ENCODE assay signal across 8 cellular contexts in the genomic region with DNA sequence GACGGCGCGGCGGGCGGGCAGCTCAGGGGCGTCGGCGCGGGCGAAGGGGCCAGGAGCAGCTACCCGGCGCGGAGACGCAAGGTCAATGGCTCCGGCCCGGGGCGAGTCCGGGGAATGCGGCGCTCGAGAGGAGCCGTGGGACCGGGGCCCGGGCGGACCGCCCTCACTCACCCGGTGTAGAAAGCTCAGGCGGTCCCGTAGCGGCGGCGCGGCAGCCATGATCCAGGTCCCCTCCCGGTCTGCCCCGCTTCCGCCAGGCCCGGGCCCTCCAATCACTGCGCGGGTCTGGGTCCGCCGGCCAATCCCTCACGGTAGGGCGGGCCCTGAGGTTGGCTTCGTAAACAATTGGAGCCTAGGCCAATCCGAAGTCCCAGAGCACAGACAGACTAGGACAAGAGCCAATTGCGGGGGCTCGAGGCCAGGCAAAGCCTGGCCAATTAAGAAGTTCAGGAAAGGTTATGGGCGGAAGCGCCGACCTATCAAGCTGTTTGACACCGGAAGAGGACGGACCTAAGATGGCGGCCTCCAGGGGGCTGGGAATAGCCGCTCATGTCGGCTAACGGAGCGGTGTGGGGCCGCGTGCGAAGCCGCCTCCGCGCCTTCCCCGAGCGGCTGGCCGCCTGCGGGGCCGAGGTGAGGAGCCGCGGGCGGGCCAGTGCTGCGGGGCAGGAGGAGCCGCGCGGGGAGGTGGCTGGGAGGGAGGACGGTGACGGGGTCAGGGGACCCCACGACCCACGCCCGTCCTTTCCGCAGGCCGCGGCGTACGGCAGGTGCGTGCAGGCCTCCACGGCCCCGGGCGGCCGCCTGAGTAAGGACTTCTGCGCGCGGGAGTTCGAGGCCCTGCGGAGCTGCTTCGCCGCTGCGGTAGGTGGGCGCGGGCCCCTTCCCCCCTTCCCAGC. TPM values are rescaled to one million over a fixed set of nuclear protein-coding genes. Genes with fewer than 3 reads are reported as not detected.
DNase-seq lines count a peak whose midpoint lies in the region; ATAC-seq and TF ChIP-seq lines count a peak whose summit lies in the region.

TSS of gene NDUFAF8 (plus strand) at position 504 of the 899 bp plus-strand sequence. CDS start at position 550, 46 bp downstream.
TSS of gene TEPSIN (minus strand) at position 241 of the 899 bp plus-strand sequence. CDS start at position 219, 22 bp downstream.

- peak within 1 kb of the TSS; percentile 92 for H3K4me3 Mint-ChIP-seq in CD8-positive, alpha-beta T cell

- intact Hi-C loops in CD8-positive, alpha-beta T cell (cut with DNase I, micrococcal nuclease) = loop anchor here (1.0 to 10.0 kb wide), 9 partner anchors 16 to 824 kb away; partner anchors contain the start of genes BAIAP2 (in 2 of the 2), SLC38A10 (in 2 of the 2), CHMP6 (in 1 of the 2) and ENDOV (in 1 of the 2)
- intact Hi-C loops in lower lobe of right lung (cut with DNase I) = no loop called here

- peak; percentile 94 for ATAC-seq in CD8-positive, alpha-beta T cell
- ATAC-seq in GM19467 (IDR thresholded peaks at IDR 0.05; ENCODE audit: unreplicated experiment) (peak; percentile 80), lower lobe of right lung (peak; percentile 98)

- no peak for TF ChIP-seq CTCF in CD8-positive, alpha-beta T cell (IDR thresholded peaks at IDR 0.05)
- no peak for TF ChIP-seq CTCF in lower lobe of right lung (IDR thresholded peaks at IDR 0.05)

- H3K4me3 ChIP-seq in CD8-positive, alpha-beta T cell (ENCODE audit: low read depth, low read length) = peak within 1 kb of the TSS; percentile 84
- peak within 1 kb of the TSS; percentile 100 for H3K4me3 ChIP-seq in lower lobe of right lung

- H3K9me3 Mint-ChIP-seq in CD8-positive, alpha-beta T cell = no peaks in the 10 kb centered on the region

- POLR2A ChIA-PET in CD8-positive, alpha-beta T cell (lab: Charles Lee) = interaction anchor here (0.7 to 3.6 kb wide), 9 partner anchors 12 to 313 kb away, joined by 3 to 32 read pairs (median 4); partner anchors contain the start of genes ACTG1, CEP131, CHMP6 and FAAP100

- H3K4me1 ChIP-seq in CD8-positive, alpha-beta T cell (ENCODE audit: insufficient read depth, low read length) = peaks cover 39% of the 10 kb centered on the region
- H3K4me1 ChIP-seq in lower lobe of right lung = peaks cover 33% of the 10 kb centered on the region

- H3K9me3 ChIP-seq in CD8-positive, alpha-beta T cell (ENCODE audit: low read length) = no peaks in the 10 kb centered on the region
- no peaks in the 10 kb centered on the region for H3K9me3 ChIP-seq in lower lobe of right lung

- H3K36me3 ChIP-seq in CD8-positive, alpha-beta T cell (ENCODE audit: insufficient read depth, low read length) = no peaks in the 10 kb centered on the region
- peaks cover 12% of the 10 kb centered on the region for H3K36me3 ChIP-seq in lower lobe of right lung

- H3K36me3 Mint-ChIP-seq in CD8-positive, alpha-beta T cell = peaks cover 20% of the 10 kb centered on the region

- peaks cover 43% of the 10 kb centered on the region for H3K4me1 Mint-ChIP-seq in CD8-positive, alpha-beta T cell (ENCODE audit: low read depth)

- DNase-seq in CD8-positive, alpha-beta T cell = peak; percentile 91 to 98 (median 92)
- DNase-seq in HS-27A (ENCODE audit: low read depth) (peak; percentile 93), NK-92 (lab: John Stamatoyannopoulos, UW; ENCODE audit: unreplicated experiment) (peak; percentile 79), lower lobe of right lung (peak; percentile 98)
- DNase-seq in activated CD8-positive, alpha-beta memory T cell treated with anti-CD3 and anti-CD28 coated beads for 1 hour (ENCODE audit: extremely low read depth in 1 of 2, low read depth in 1 of 2) = peak; percentile 85 to 89
- DNase-seq in effector CD4-positive, alpha-beta T cell = peak; percentile 94
- DNase-seq in stimulated activated CD4-positive, alpha-beta T cell treated with anti-CD3 and anti-CD28 coated beads, TNF-alpha, amount 100 ng/mL, for 24 hours (ENCODE audit: low read depth in 3 of 3) = peak; percentile 90 to 94 (median 90)

- CTCF ChIA-PET in CD8-positive, alpha-beta T cell (lab: Charles Lee) = interaction anchor here (2.4 kb wide), 1 partner anchor 97 kb away, joined by 7 read pairs; no protein-coding TSS in a partner anchor

- peak within 1 kb of the TSS; percentile 87 for H3K27ac Mint-ChIP-seq in CD8-positive, alpha-beta T cell

- peak within 1 kb of the TSS; percentile 68 for H3K27ac ChIP-seq in CD8-positive, alpha-beta T cell (ENCODE audit: low read depth, low read length)
- H3K27ac ChIP-seq in lower lobe of right lung = peak within 1 kb of the TSS; percentile 89

- H3K27me3 ChIP-seq in CD8-positive, alpha-beta T cell (ENCODE audit: insufficient read depth, low read length) = no peaks in the 10 kb centered on the region
- H3K27me3 ChIP-seq in lower lobe of right lung (ENCODE audit: low read depth) = no peaks in the 10 kb centered on the region

- H3K27me3 Mint-ChIP-seq in CD8-positive, alpha-beta T cell (ENCODE audit: low read depth) = no peaks in the 10 kb centered on the region

RNA-seq across cellular contexts. Expression of gene NDUFAF8, which starts in this region (rescaled TPM):
- total RNA-seq in CD8-positive, alpha-beta T cell = 10 to 100 TPM; 40.6 to 50.9 TPM
- total RNA-seq in lower lobe of right lung = 24.3 TPM

RNA-seq across cellular contexts. Expression of gene TEPSIN, which starts in this region (rescaled TPM):
- total RNA-seq in CD8-positive, alpha-beta T cell = 10 to 100 TPM; 81.4 to 88.8 TPM
- total RNA-seq in lower lobe of right lung = 43.2 TPM

Comparison
In these comparisons a context has a peak if more than half of its experiments do, and no peak if none do; other contexts are left out.
1. Peak in every context shown above with its lines: DNase-seq, ATAC-seq, H3K4me3 ChIP-seq and H3K27ac ChIP-seq.